Comparison of ENCODE assay signal across 1 cellular context in the genomic region with DNA sequence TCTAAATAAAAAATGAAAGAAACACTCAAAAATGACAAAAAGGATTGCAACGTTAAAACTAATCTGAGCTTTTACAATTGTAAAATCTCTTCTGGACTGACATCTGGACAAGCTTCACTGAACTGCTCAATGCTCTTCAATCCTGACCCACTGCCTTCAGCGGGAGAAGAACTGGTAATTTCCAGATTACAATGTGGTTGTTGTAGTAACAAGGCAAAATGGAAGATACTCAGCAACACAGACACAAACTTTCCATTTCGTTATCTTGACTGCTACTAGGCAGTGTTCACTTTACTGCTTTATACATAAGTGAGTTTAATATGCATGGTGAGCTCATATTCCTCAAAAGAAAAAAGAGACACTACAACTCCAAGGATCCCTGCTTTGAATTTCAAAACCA.
TF ChIP-seq lines count a peak whose summit lies in the region.

No MANE protein-coding gene starts in this region.

TF ChIP-seq in endothelial cell of umbilical vein, 7 proteins besides CTCF, POLR2A, EP300 and RAD21 (continued from another document):
- TF ChIP-seq GATA2 (IDR thresholded peaks at IDR 0.05; ENCODE audit: insufficient read depth, insufficient read length, low read depth, low read length) (no peak), FOS (IDR thresholded peaks at IDR 0.05; ENCODE audit: borderline replicate concordance, insufficient read depth, low read length) (no peak), POLR2AphosphoS5 (IDR thresholded peaks at IDR 0.05; ENCODE audit: insufficient read depth, low read depth, low read length) (no peak), MYC (IDR thresholded peaks at IDR 0.05; ENCODE audit: low read depth, low read length) (no peak)
TF ChIP-seq in endothelial cell of umbilical vein: peak in this region for 0.
